In the genomic region with DNA sequence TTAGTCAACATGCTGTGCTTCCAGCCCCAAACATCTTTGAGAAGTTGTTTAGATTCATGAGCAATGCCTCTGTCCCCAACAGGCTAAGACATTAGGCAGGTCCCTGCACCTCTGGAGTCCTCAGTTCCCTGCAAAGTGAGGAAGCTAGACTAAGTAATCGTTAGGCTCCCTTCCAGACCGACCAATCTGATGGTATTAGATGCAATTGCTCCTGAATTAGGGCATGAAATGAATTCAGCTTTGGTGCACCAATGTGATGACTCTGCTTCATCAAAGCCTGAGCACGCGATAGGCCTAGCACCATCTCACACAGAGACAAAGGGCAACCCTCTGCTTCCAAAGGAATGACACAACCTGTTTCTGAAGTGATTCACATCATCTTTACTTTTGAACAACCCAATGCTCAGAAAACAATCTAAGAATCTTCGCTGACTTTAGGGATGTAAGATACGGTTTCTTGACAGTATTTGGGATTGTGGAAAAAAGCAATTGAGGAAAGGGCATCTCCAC, we compare ENCODE assay signal across 8 cellular contexts. TPM values are rescaled to one million over a fixed set of nuclear protein-coding genes. Genes with fewer than 3 reads are reported as not detected.
DNase-seq lines count a peak whose midpoint lies in the region; ATAC-seq and TF ChIP-seq lines count a peak whose summit lies in the region.

No MANE protein-coding gene starts in this region.

- H3K27ac ChIP-seq in left ventricle myocardium inferior (replicated peaks) (peak overlapping the region; percentile 94), iPS-18a (ENCODE audit: low read length) (no peak overlapping the region), thoracic aorta (peak overlapping the region in 1 of 2 donors; percentile 97)

- no peak for DNase-seq in left ventricle myocardium inferior
- no peak for DNase-seq in left cardiac atrium
- peak; percentile 38 for DNase-seq in activated CD4-positive, alpha-beta memory T cell treated with anti-CD3 and anti-CD28 coated beads for 36 hours
- no peak for DNase-seq in thoracic aorta (ENCODE audit: low spot score)
- no peak for DNase-seq in HAP-1 (ENCODE audit: low spot score in 2 of 2)

- TF ChIP-seq CTCF in left ventricle myocardium inferior (IDR thresholded peaks at IDR 0.05; ENCODE audit: borderline replicate concordance) (no peak), thoracic aorta (IDR thresholded peaks at IDR 0.05) (no peak)

- POLR2A ChIA-PET in activated CD4-positive, alpha-beta memory T cell treated with anti-CD3 and anti-CD28 coated beads for 36 hours (lab: Charles Lee) = interaction anchor here (0.9 to 2.2 kb wide), 4 partner anchors 10 to 22 kb away, joined by 3 to 9 read pairs (median 4); no protein-coding TSS in a partner anchor

- H3K27ac Mint-ChIP-seq in activated CD4-positive, alpha-beta memory T cell treated with anti-CD3 and anti-CD28 coated beads for 36 hours = peak overlapping the region; percentile 40

- intact Hi-C loops in left ventricle myocardium inferior (cut with micrococcal nuclease) (no loop called here), left cardiac atrium (cut with DNase I) (no loop called here)
- intact Hi-C loops in activated CD4-positive, alpha-beta memory T cell treated with anti-CD3 and anti-CD28 coated beads for 36 hours (cut with micrococcal nuclease) = loop anchor here (2.0 to 5.0 kb wide), 3 partner anchors 29 to 1287 kb away; partner anchors contain the start of gene MDFIC

- H3K9me3 ChIP-seq in left ventricle myocardium inferior (replicated peaks) = no peaks in the 10 kb centered on the region
- H3K9me3 ChIP-seq in iPS-18a (ENCODE audit: control insufficient read depth, low read depth, low read length) = no peaks in the 10 kb centered on the region
- H3K9me3 ChIP-seq in thoracic aorta = no peaks in the 10 kb centered on the region
- H3K9me3 ChIP-seq in HAP-1 = no peaks in the 10 kb centered on the region

- H3K4me3 ChIP-seq in left ventricle myocardium inferior (peak overlapping the region; percentile 85), iPS-18a (ENCODE audit: low read length) (peak overlapping the region; percentile 80), thoracic aorta (peak overlapping the region; percentile 90), HAP-1 (no peak overlapping the region; the same call in 1 of the 2 replicates)

- H3K4me1 ChIP-seq in left ventricle myocardium inferior (peaks cover 48% of the 10 kb centered on the region), iPS-18a (ENCODE audit: control insufficient read depth, low read depth, low read length) (peaks cover 4% of the 10 kb centered on the region), thoracic aorta (ENCODE audit: control insufficient read depth in 1 of 2, low read depth in 2 of 2) (peaks cover 7 to 8% of the 10 kb centered on the region in 2 donors), HAP-1 (peaks cover 5% of the 10 kb centered on the region; the same call in 1 of the 2 replicates)

- peaks cover 38% of the 10 kb centered on the region for H3K4me1 Mint-ChIP-seq in activated CD4-positive, alpha-beta memory T cell treated with anti-CD3 and anti-CD28 coated beads for 36 hours (ENCODE audit: low read depth)

- ATAC-seq in left cardiac atrium (no peak), thoracic aorta (ENCODE audit: insufficient number of reproducible peaks, low FRiP score, low read depth) (no peak), HG03460 (IDR thresholded peaks at IDR 0.05; ENCODE audit: unreplicated experiment) (no peak), GM19023 (IDR thresholded peaks at IDR 0.05; ENCODE audit: unreplicated experiment) (no peak)

- CTCF ChIA-PET in activated CD4-positive, alpha-beta memory T cell treated with anti-CD3 and anti-CD28 coated beads for 36 hours (lab: Charles Lee) = interaction anchor here (0.7 to 6.3 kb wide), 9 partner anchors 10 to 383 kb away, joined by 3 to 75 read pairs (median 6); no protein-coding TSS in a partner anchor

- no peaks in the 10 kb centered on the region for H3K36me3 ChIP-seq in left ventricle myocardium inferior
- H3K36me3 ChIP-seq in iPS-18a (ENCODE audit: control insufficient read depth, low read depth, low read length) = no peaks in the 10 kb centered on the region
- H3K36me3 ChIP-seq in thoracic aorta = no peaks in the 10 kb centered on the region
- no peaks in the 10 kb centered on the region for H3K36me3 ChIP-seq in HAP-1 (replicated peaks)

- H3K27me3 Mint-ChIP-seq in activated CD4-positive, alpha-beta memory T cell treated with anti-CD3 and anti-CD28 coated beads for 36 hours = no peaks in the 10 kb centered on the region

- H3K36me3 Mint-ChIP-seq in activated CD4-positive, alpha-beta memory T cell treated with anti-CD3 and anti-CD28 coated beads for 36 hours = peaks cover 7% of the 10 kb centered on the region

- H3K27me3 ChIP-seq in left ventricle myocardium inferior (ENCODE audit: low read depth) = no peaks in the 10 kb centered on the region
- peaks cover 18% of the 10 kb centered on the region for H3K27me3 ChIP-seq in iPS-18a (ENCODE audit: control insufficient read depth, insufficient read depth, low read length)
- H3K27me3 ChIP-seq in thoracic aorta (replicated peaks; ENCODE audit: insufficient read depth) = no peaks in the 10 kb centered on the region
- no peaks in the 10 kb centered on the region for H3K27me3 ChIP-seq in HAP-1 (ENCODE audit: low read depth)

- peaks cover 2% of the 10 kb centered on the region for H3K9me3 Mint-ChIP-seq in activated CD4-positive, alpha-beta memory T cell treated with anti-CD3 and anti-CD28 coated beads for 36 hours

- H3K4me3 Mint-ChIP-seq in activated CD4-positive, alpha-beta memory T cell treated with anti-CD3 and anti-CD28 coated beads for 36 hours = peak overlapping the region; percentile 62

- in situ Hi-C loops in HAP-1 (cut with MboI; ENCODE audit: low sequenced_read_pairs) = no loop called here

- no peak overlapping the region for H3K9ac ChIP-seq in iPS-18a (ENCODE audit: low read length)

RNA-seq across cellular contexts. Expression of gene TES, which starts 0.7 kb away (rescaled TPM):
- 13.9 TPM for total RNA-seq in left ventricle myocardium inferior
- total RNA-seq in left cardiac atrium = 10 to 100 TPM; 22.5 to 27.6 TPM
- 10 to 100 TPM; 81.8 to 90.6 TPM for total RNA-seq in activated CD4-positive, alpha-beta memory T cell treated with anti-CD3 and anti-CD28 coated beads for 36 hours
- 100 to 1,000 TPM; 186 to 215 TPM for total RNA-seq in thoracic aorta
